Comparison of ENCODE assay signal across 8 cellular contexts in genomic region chr7:139602143-139602722, GRCh38.
DNase-seq lines count a peak whose midpoint lies in the region; ATAC-seq, FAIRE-seq and TF ChIP-seq lines count a peak whose summit lies in the region.

No MANE protein-coding gene starts in this region.

- in situ Hi-C loops in brain microvascular endothelial cell (cut with HindIII; ENCODE audit: low pct_ligation_motif_present, low sequenced_read_pairs), result loop anchor here (10.0 kb wide), 1 partner anchor 403 kb away; no protein-coding TSS in a partner anchor

- intact Hi-C loops in left lung (cut with DNase I) (no loop called here), ovary (cut with DNase I) (no loop called here)

- TF ChIP-seq EP300 in suprapubic skin (IDR thresholded peaks at IDR 0.05) (no peak), ovary (IDR thresholded peaks at IDR 0.05) (no peak)

- H3K9me3 ChIP-seq in left lung, result no peaks in the 10 kb centered on the region
- H3K9me3 ChIP-seq in suprapubic skin, result no peaks in the 10 kb centered on the region
- H3K9me3 ChIP-seq in ovary, result no peaks in the 10 kb centered on the region

- 85% methylated on average over 7 of the region's 7 CpGs for WGBS in suprapubic skin
- 72 to 78% (median 75%) methylated on average over 7 of the region's 7 CpGs for WGBS in ovary, 3 donors

- H3K27ac ChIP-seq in brain microvascular endothelial cell (no peak overlapping the region), left lung (no peak overlapping the region), suprapubic skin (no peak overlapping the region), ovary (no peak overlapping the region)

- FAIRE-seq in GM19239 (lab: Jason Lieb, UNC), result peak; percentile 77

- H3K4me3 ChIP-seq in brain microvascular endothelial cell (ENCODE audit: low read depth, low read length) (no peak overlapping the region), left lung (no peak overlapping the region), suprapubic skin (no peak overlapping the region), ovary (no peak overlapping the region)

- no peaks in the 10 kb centered on the region for H3K27me3 ChIP-seq in brain microvascular endothelial cell (replicated peaks)
- H3K27me3 ChIP-seq in left lung, result no peaks in the 10 kb centered on the region
- no peaks in the 10 kb centered on the region for H3K27me3 ChIP-seq in suprapubic skin
- no peaks in the 10 kb centered on the region for H3K27me3 ChIP-seq in ovary

- H3K4me1 ChIP-seq in left lung, result no peaks in the 10 kb centered on the region
- H3K4me1 ChIP-seq in suprapubic skin, result no peaks in the 10 kb centered on the region
- H3K4me1 ChIP-seq in ovary (ENCODE audit: insufficient read depth), result no peaks in the 10 kb centered on the region

- TF ChIP-seq POLR2A in suprapubic skin (IDR thresholded peaks at IDR 0.05) (no peak), ovary (IDR thresholded peaks at IDR 0.05) (no peak)

- ATAC-seq in left lung (peak; percentile 75), GM21619 (IDR thresholded peaks at IDR 0.05; ENCODE audit: unreplicated experiment) (no peak)

- TF ChIP-seq CTCF in brain microvascular endothelial cell (IDR thresholded peaks at IDR 0.05; ENCODE audit: low read depth, low read length, missing control alignments) (peak; percentile 67), left lung (IDR thresholded peaks at IDR 0.05) (peak; percentile 25 to 37), suprapubic skin (IDR thresholded peaks at IDR 0.05) (no peak), ovary (IDR thresholded peaks at IDR 0.05) (no peak)

- peak; percentile 45 for DNase-seq in AG20443 (ENCODE audit: low spot score)
- no peak for DNase-seq in GM19239 (ENCODE audit: insufficient read length, low spot score)
- peak; percentile 30 for DNase-seq in NCI-H748 (lab: John Stamatoyannopoulos, UW; ENCODE audit: unreplicated experiment)
- DNase-seq in brain microvascular endothelial cell, result peak; percentile 24
- DNase-seq in left lung, result no peak
- DNase-seq in suprapubic skin (ENCODE audit: low spot score in 2 of 2), result no peak
- no peak for DNase-seq in ovary

- H3K36me3 ChIP-seq in brain microvascular endothelial cell (replicated peaks) (peaks cover 50% of the 10 kb centered on the region), left lung (peaks cover 0 to 95% of the 10 kb centered on the region in 2 donors), suprapubic skin (peaks cover 30% of the 10 kb centered on the region), ovary (no peaks in the 10 kb centered on the region)

Comparison
In these comparisons a context has a peak if more than half of its experiments do, and no peak if none do; other contexts are left out.
1. DNase-seq: peak in AG20443 (single experiment), NCI-H748 (single experiment) and brain microvascular endothelial cell (single experiment); none in GM19239 (single experiment), left lung (0 of 2), suprapubic skin (0 of 2) and ovary (0 of 5).
2. CTCF ChIP-seq: peak in brain microvascular endothelial cell (single experiment) and left lung (2 of 2); none in suprapubic skin (0 of 2) and ovary (0 of 3).